8 cellular contexts compared by ENCODE assay signal in genomic region chr13:113951246-113951999, GRCh38. TPM values are rescaled to one million over a fixed set of nuclear protein-coding genes. Genes with fewer than 3 reads are reported as not detected.
DNase-seq lines count a peak whose midpoint lies in the region; ATAC-seq and TF ChIP-seq lines count a peak whose summit lies in the region.

No MANE protein-coding gene starts in this region.

- H3K27ac ChIP-seq in suprapubic skin: no peak overlapping the region

- 64% methylated on average over 24 of the region's 42 CpGs for WGBS in suprapubic skin

- no peak for TF ChIP-seq POLR2A in suprapubic skin (IDR thresholded peaks at IDR 0.05)

- H3K36me3 ChIP-seq in suprapubic skin: no peaks in the 10 kb centered on the region

- peaks cover 13% of the 10 kb centered on the region for H3K36me3 Mint-ChIP-seq in neural crest cell (ENCODE audit: low read depth)

- H3K4me3 Mint-ChIP-seq in neural crest cell: no peak overlapping the region

- no peaks in the 10 kb centered on the region for H3K27me3 ChIP-seq in suprapubic skin

- TF ChIP-seq CTCF in GM10248 (IDR thresholded peaks at IDR 0.05; ENCODE audit: control extremely low read depth, extremely low read depth, low read depth, missing control alignments): peak; percentile 82
- TF ChIP-seq CTCF in fibroblast of villous mesenchyme (IDR thresholded peaks at IDR 0.05; ENCODE audit: insufficient read depth, low read depth, low read length): peak; percentile 84
- peak; percentile 60 for TF ChIP-seq CTCF in neural crest cell (conservative IDR thresholded peaks at IDR 0.05)
- peak; percentile 79 to 86 for TF ChIP-seq CTCF in suprapubic skin (IDR thresholded peaks at IDR 0.05)

- POLR2A ChIA-PET in GM10248 (lab: Yijun Ruan, JAX): no interaction called here

- CTCF ChIA-PET in GM10248 (lab: Yijun Ruan, JAX): interaction anchor here (0.8 kb wide), 1 partner anchor 275 kb away, joined by 3 read pairs; no protein-coding TSS in a partner anchor

- ATAC-seq in HG02623 (IDR thresholded peaks at IDR 0.05; ENCODE audit: unreplicated experiment): peak; percentile 82
- ATAC-seq in HG03439 (IDR thresholded peaks at IDR 0.05; ENCODE audit: unreplicated experiment): no peak

- no peak overlapping the region for H3K4me3 ChIP-seq in fibroblast of villous mesenchyme (ENCODE audit: low read depth, low read length)
- no peak overlapping the region for H3K4me3 ChIP-seq in suprapubic skin

- TF ChIP-seq EP300 in suprapubic skin (IDR thresholded peaks at IDR 0.05): no peak

- H3K9me3 Mint-ChIP-seq in neural crest cell: no peaks in the 10 kb centered on the region

- H3K4me1 ChIP-seq in suprapubic skin: peaks cover 24% of the 10 kb centered on the region

- DNase-seq in GM10248 (ENCODE audit: extremely low spot score) (peak; percentile 89), NCI-H82 (lab: John Stamatoyannopoulos, UW) (peak; percentile 81), fibroblast of villous mesenchyme (ENCODE audit: low read depth) (peak; percentile 82), neural crest cell (ENCODE audit: low read depth, low spot score) (peak; percentile 45), suprapubic skin (ENCODE audit: low spot score in 2 of 2) (peak; percentile 90 to 93)
- DNase-seq in activated T-cell treated with anti-CD3 and anti-CD28 coated beads, Interleukin-2, amount 50 U/mL, for 1 hour: peak; percentile 53

- peak overlapping the region; percentile 78 for H3K27ac Mint-ChIP-seq in neural crest cell (ENCODE audit: unreplicated experiment)

- no peaks in the 10 kb centered on the region for H3K27me3 Mint-ChIP-seq in neural crest cell (ENCODE audit: low read depth)

- H3K9me3 ChIP-seq in suprapubic skin: no peaks in the 10 kb centered on the region

- H3K4me1 Mint-ChIP-seq in neural crest cell: no peaks in the 10 kb centered on the region

RNA-seq across cellular contexts. Expression of gene C13orf46, which starts 22.5 kb away (rescaled TPM):
- total RNA-seq in fibroblast of villous mesenchyme: under 0.01 TPM in 2 replicates
- total RNA-seq in neural crest cell: 0.66 and 1.9 TPM in 2 replicates
- total RNA-seq in suprapubic skin: 1 to 10 TPM in 1 of 4 donors, under 1 TPM in 3; 0.16 to 1.4 (median 0.53) TPM
